In genomic region chr9:128096614-128097013, GRCh38 we compare ENCODE assay signal across 14 cellular contexts. TPM values are rescaled to one million over a fixed set of nuclear protein-coding genes. Genes with fewer than 3 reads are reported as not detected.
DNase-seq lines count a peak whose midpoint lies in the region; ATAC-seq, FAIRE-seq and TF ChIP-seq lines count a peak whose summit lies in the region.
"Had no signal": no experiment of that assay in that cellular context is flagged by ENCODE, and none has a peak within 500 bp of the region (broad histone marks: within the 10 kb centered on the region; RNA-seq: fewer than 3 reads in every experiment).

No MANE protein-coding gene starts in this region.

- POLR2A ChIA-PET in HepG2 (lab: Yijun Ruan, JAX), result interaction anchor here (3.3 kb wide), 1 partner anchor 29 kb away, joined by 22 read pairs; the partner anchor contains the start of genes NAIF1 and SLC25A25

- H4K20me1 ChIP-seq in HepG2 (ENCODE audit: insufficient read depth, low read length) (peaks cover 17% of the 10 kb centered on the region; the same call in 1 of the 2 replicates), osteoblast (ENCODE audit: insufficient read depth, low read length) (peaks cover 5% of the 10 kb centered on the region)

- peak overlapping the region; percentile 37 to 99 (median 98) for H3K27ac Mint-ChIP-seq in brain
- no peak overlapping the region for H3K27ac Mint-ChIP-seq in nephron progenitor cell

- TF ChIP-seq POLR2A in right lobe of liver (IDR thresholded peaks at IDR 0.05), result no peak
- no peak for TF ChIP-seq POLR2A in HepG2 (IDR thresholded peaks at IDR 0.05; ENCODE audit: insufficient read depth in 1 of 2, low read depth in 2 of 2, low read length in 2 of 2)

- in situ Hi-C loops in HepG2 (cut with HindIII; ENCODE audit: extremely low pct_ligation_motif_present, low pct_unique_long_range_greater_than_20kb), result no loop called here

- peaks cover 0 to 7% (median under 1%) of the 10 kb centered on the region in 4 donors for H3K36me3 ChIP-seq in right lobe of liver
- peaks cover 0 to 11% of the 10 kb centered on the region in 2 experiments; a peak in 4 of 5 replicates for H3K36me3 ChIP-seq in HepG2 (replicated peaks in 1 of 2; ENCODE audit: control insufficient read depth in 1 of 2, insufficient read depth in 2 of 2, low read length in 2 of 2)
- peaks cover 10% of the 10 kb centered on the region for H3K36me3 ChIP-seq in osteoblast (ENCODE audit: insufficient read depth, low read length)

- H3K27me3 Mint-ChIP-seq in brain (no peaks in the 10 kb centered on the region), nephron progenitor cell (ENCODE audit: low read depth, poor library complexity) (peaks cover 4% of the 10 kb centered on the region)

- H3K4me3 Mint-ChIP-seq in brain (peak overlapping the region in 3 of 5 experiments; percentile 25 to 51 (median 33)), nephron progenitor cell (no peak overlapping the region)

- H3K36me3 Mint-ChIP-seq in brain (peaks cover 8% of the 10 kb centered on the region), nephron progenitor cell (ENCODE audit: low read depth) (no peaks in the 10 kb centered on the region)

- TF ChIP-seq EP300 in HepG2 (IDR thresholded peaks at IDR 0.05; ENCODE audit: low read depth in 2 of 2, low read length in 2 of 2), result no peak
- TF ChIP-seq EP300 in HepG2 (CRISPR knock-in tag; IDR thresholded peaks at IDR 0.05; ENCODE audit: borderline replicate concordance), result no peak

- BruUV-seq in HepG2 (replicated peaks; lab: Mats Ljungman, UMichigan), result no TSS peak

- TF ChIP-seq CTCF in right lobe of liver (IDR thresholded peaks at IDR 0.05) (no peak), HepG2 (CRISPR knock-in tag; IDR thresholded peaks at IDR 0.05) (no peak), brain (conservative IDR thresholded peaks at IDR 0.05) (no peak), osteoblast (IDR thresholded peaks at IDR 0.05; ENCODE audit: extremely low read depth, low read depth, low read length) (no peak), nephron progenitor cell (IDR thresholded peaks at IDR 0.05) (no peak)

- no peak for FAIRE-seq in HepG2 (lab: Jason Lieb, UNC)

- H3K9me3 ChIP-seq in right lobe of liver (no peaks in the 10 kb centered on the region), HepG2 (ENCODE audit: low read length) (no peaks in the 10 kb centered on the region), osteoblast (ENCODE audit: low read depth, low read length) (no peaks in the 10 kb centered on the region)

- CTCF ChIA-PET in HepG2 (lab: Yijun Ruan, JAX; ENCODE audit: low intra/inter-chr PET ratio, low total read pairs), result no interaction called here

- 71% methylated on average over 4 of the region's 5 CpGs for WGBS in right lobe of liver (ENCODE audit: insufficient coverage, low coverage, low lambda C conversion rate, missing lambda C conversion rate)
- 96% methylated on average over 4 of the region's 5 CpGs for WGBS in HepG2 (ENCODE audit: low lambda C conversion rate)

- intact Hi-C loops in right lobe of liver (cut with DNase I) (no loop called here), HepG2 (cut with micrococcal nuclease; ENCODE audit: unreplicated experiment) (no loop called here)

- H3K27me3 ChIP-seq in right lobe of liver (no peaks in the 10 kb centered on the region), HepG2 (ENCODE audit: control insufficient read depth in 1 of 2, insufficient read depth in 2 of 2, low read length in 2 of 2) (no peaks in the 10 kb centered on the region; a peak in 1 of 5 replicates), osteoblast (ENCODE audit: insufficient read depth, low read length) (no peaks in the 10 kb centered on the region)

- H3K9ac ChIP-seq in HepG2 (ENCODE audit: insufficient read depth, low read depth, low read length), result no peak overlapping the region

- H3K4me2 ChIP-seq in HepG2 (ENCODE audit: low read depth, low read length) (no peak overlapping the region), osteoblast (ENCODE audit: insufficient read depth, low read length) (no peak overlapping the region)

- H3K9me3 Mint-ChIP-seq in brain (no peaks in the 10 kb centered on the region), nephron progenitor cell (no peaks in the 10 kb centered on the region)

- H3K4me1 ChIP-seq in right lobe of liver, result peaks cover 0 to 55% (median 17%) of the 10 kb centered on the region in 4 donors
- peaks cover 69% of the 10 kb centered on the region for H3K4me1 ChIP-seq in HepG2 (ENCODE audit: insufficient read depth, low read length)
- peaks cover 60% of the 10 kb centered on the region for H3K4me1 ChIP-seq in osteoblast (ENCODE audit: insufficient read depth, low read length)

- H3K4me3 ChIP-seq in right lobe of liver, result no peak overlapping the region
- H3K4me3 ChIP-seq in HepG2 (replicated peaks in 1 of 3; ENCODE audit: insufficient read depth in 1 of 3, low read depth in 2 of 3, low read length in 3 of 3), result no peak overlapping the region
- H3K4me3 ChIP-seq in osteoblast (ENCODE audit: insufficient read depth, low read length), result no peak overlapping the region

- no peak for DNase-seq in right lobe of liver
- no peak for DNase-seq in HepG2 (ENCODE audit: low spot score)
- peak; percentile 38 for DNase-seq in osteoblast (ENCODE audit: insufficient read length, low spot score, missing footprints)
- DNase-seq in nephron progenitor cell, result no peak
- DNase-seq in GM03348 (ENCODE audit: low spot score), result no peak
- no peak for DNase-seq in iPS-NIHi11 (ENCODE audit: low spot score)
- DNase-seq: activated naive CD4-positive, alpha-beta T cell treated with Interleukin-2 at 50 U/mL for 16 hours; glutamatergic neuron; NCI-H446 treated with DMSO at 0.1 percent for 48 hours; occipital lobe; stimulated activated CD4-positive, alpha-beta T cell treated with anti-CD3 and anti-CD28 coated beads, Interleukin-4, amount 100 ng/mL, for 4 hours had no signal

- H2AFZ ChIP-seq in HepG2 (ENCODE audit: low read length) (no peak overlapping the region), osteoblast (ENCODE audit: low read length) (no peak overlapping the region)

- no peak for TF ChIP-seq RAD21 in HepG2 (CRISPR knock-in tag; IDR thresholded peaks at IDR 0.05)

- peaks cover 92% of the 10 kb centered on the region for H3K4me1 Mint-ChIP-seq in brain
- peaks cover 90% of the 10 kb centered on the region for H3K4me1 Mint-ChIP-seq in nephron progenitor cell

- H3K79me2 ChIP-seq in HepG2 (ENCODE audit: insufficient read depth, low read length), result peaks cover 35% of the 10 kb centered on the region
- H3K79me2 ChIP-seq in osteoblast (ENCODE audit: insufficient read depth, low read length), result peaks cover 81% of the 10 kb centered on the region

- no peak for ATAC-seq in right lobe of liver
- no peak for ATAC-seq in HepG2
- ATAC-seq in HG02642 (IDR thresholded peaks at IDR 0.05; ENCODE audit: poor library complexity, unreplicated experiment), result no peak
- ATAC-seq: left lobe of liver had no signal

- H3K27ac ChIP-seq in right lobe of liver, result peak overlapping the region in 2 of 3 donors; percentile 34 to 94
- no peak overlapping the region for H3K27ac ChIP-seq in HepG2 (ENCODE audit: extremely low read length, insufficient read depth, low read length)
- peak overlapping the region; percentile 99 for H3K27ac ChIP-seq in osteoblast (ENCODE audit: low read depth, low read length)

RNA-seq across cellular contexts. Expression of gene SLC25A25, which starts 28.6 kb away (rescaled TPM):
- 10 to 100 TPM; 21.2 to 81.5 (median 53.3) TPM for total RNA-seq in right lobe of liver
- 18.5 and 24.8 TPM in 2 replicates for total RNA-seq in HepG2 (2016; rRNA removed; fragmentation: Illumina TruSeq; extraction: Trizol)
- total RNA-seq in HepG2 (2016; cell fraction: cytosol; rRNA removed; fragmentation: Illumina TruSeq; extraction: Trizol; ENCODE audit: low read depth), result 4.5 and 5.1 TPM in 2 replicates
- total RNA-seq in HepG2 (2016; cell fraction: insoluble cytoplasmic fraction; rRNA removed; fragmentation: Illumina TruSeq; extraction: Trizol), result 16.4 and 24.3 TPM in 2 replicates
- 10.5 and 11.1 TPM in 2 replicates for total RNA-seq in HepG2 (2016; cell fraction: membrane; rRNA removed; fragmentation: Illumina TruSeq; extraction: Trizol)
- 21.4 and 25.1 TPM in 2 replicates for total RNA-seq in HepG2 (2016; cell fraction: nucleus; rRNA removed; fragmentation: Illumina TruSeq; extraction: Trizol)
- 10.5 and 16.7 TPM in 2 replicates for polyA plus RNA-seq in HepG2 (2011; rRNA removed)
- polyA plus RNA-seq in HepG2 (2011; cell fraction: cytosol; rRNA removed), result 10.7 and 11.2 TPM in 2 replicates
- polyA plus RNA-seq in HepG2 (2011; cell fraction: nucleus; rRNA removed), result 26.1 and 29.6 TPM in 2 replicates
- polyA plus RNA-seq in HepG2 (2012), result 12.9 and 15.5 TPM in 2 replicates
- polyA plus RNA-seq in HepG2 (2016; cell fraction: cytosol; fragmentation: Illumina TruSeq; extraction: Trizol; ENCODE audit: low read depth), result 1.1 and 1.3 TPM in 2 replicates
- 11.6 and 13.1 TPM in 2 replicates for polyA plus RNA-seq in HepG2 (2016; cell fraction: insoluble cytoplasmic fraction; fragmentation: Illumina TruSeq; extraction: Trizol; ENCODE audit: low read depth)
- 2.6 and 2.7 TPM in 2 replicates for polyA plus RNA-seq in HepG2 (2016; cell fraction: membrane; fragmentation: Illumina TruSeq; extraction: Trizol; ENCODE audit: low read depth)
- 31.1 and 36.4 TPM in 2 replicates for polyA plus RNA-seq in HepG2 (2016; cell fraction: nucleus; fragmentation: Illumina TruSeq; extraction: Trizol; ENCODE audit: insufficient read depth, low read depth)
- polyA minus RNA-seq in HepG2 (2011; rRNA and poly(A)+ RNA removed; ENCODE audit: low replicate concordance), result 20.5 and 28.1 TPM in 2 replicates
- polyA minus RNA-seq in HepG2 (2011; cell fraction: cytosol; rRNA and poly(A)+ RNA removed), result 10.0 and 10.2 TPM in 2 replicates
- 14.4 and 26.1 TPM in 2 replicates for polyA minus RNA-seq in HepG2 (2011; cell fraction: nucleus; rRNA and poly(A)+ RNA removed)
- 64.7 TPM for polyA plus RNA-seq in brain (ENCODE audit: insufficient read depth, low read depth, low replicate concordance)
- 9.7 and 13.4 TPM in 2 replicates for total RNA-seq in osteoblast

RNA-seq across cellular contexts. Expression of gene NAIF1, which starts 29.5 kb away (rescaled TPM):
- 1 to 10 TPM; 3.9 to 6.8 (median 5.7) TPM for total RNA-seq in right lobe of liver
- 6.0 and 6.6 TPM in 2 replicates for total RNA-seq in HepG2 (2016; rRNA removed; fragmentation: Illumina TruSeq; extraction: Trizol)
- 3.1 and 4.1 TPM in 2 replicates for total RNA-seq in HepG2 (2016; cell fraction: cytosol; rRNA removed; fragmentation: Illumina TruSeq; extraction: Trizol; ENCODE audit: low read depth)
- total RNA-seq in HepG2 (2016; cell fraction: insoluble cytoplasmic fraction; rRNA removed; fragmentation: Illumina TruSeq; extraction: Trizol), result 6.0 and 6.4 TPM in 2 replicates
- 5.7 and 6.1 TPM in 2 replicates for total RNA-seq in HepG2 (2016; cell fraction: membrane; rRNA removed; fragmentation: Illumina TruSeq; extraction: Trizol)
- total RNA-seq in HepG2 (2016; cell fraction: nucleus; rRNA removed; fragmentation: Illumina TruSeq; extraction: Trizol), result 2.9 and 4.1 TPM in 2 replicates
- 6.9 TPM in 2 replicates for polyA plus RNA-seq in HepG2 (2011; rRNA removed)
- polyA plus RNA-seq in HepG2 (2011; cell fraction: cytosol; rRNA removed), result 4.9 and 6.4 TPM in 2 replicates
- 3.8 and 4.0 TPM in 2 replicates for polyA plus RNA-seq in HepG2 (2011; cell fraction: nucleus; rRNA removed)
- polyA plus RNA-seq in HepG2 (2012), result 3.0 and 3.8 TPM in 2 replicates
- polyA plus RNA-seq in HepG2 (2016; cell fraction: cytosol; fragmentation: Illumina TruSeq; extraction: Trizol; ENCODE audit: low read depth), result 2.4 and 2.6 TPM in 2 replicates
- polyA plus RNA-seq in HepG2 (2016; cell fraction: insoluble cytoplasmic fraction; fragmentation: Illumina TruSeq; extraction: Trizol; ENCODE audit: low read depth), result 5.2 and 5.7 TPM in 2 replicates
- 3.5 and 3.9 TPM in 2 replicates for polyA plus RNA-seq in HepG2 (2016; cell fraction: membrane; fragmentation: Illumina TruSeq; extraction: Trizol; ENCODE audit: low read depth)
- 4.9 and 5.1 TPM in 2 replicates for polyA plus RNA-seq in HepG2 (2016; cell fraction: nucleus; fragmentation: Illumina TruSeq; extraction: Trizol; ENCODE audit: insufficient read depth, low read depth)
- 8.2 and 13.2 TPM in 2 replicates for polyA minus RNA-seq in HepG2 (2011; rRNA and poly(A)+ RNA removed; ENCODE audit: low replicate concordance)
- 3.2 and 6.0 TPM in 2 replicates for polyA minus RNA-seq in HepG2 (2011; cell fraction: cytosol; rRNA and poly(A)+ RNA removed)
- 1.5 and 2.1 TPM in 2 replicates for polyA minus RNA-seq in HepG2 (2011; cell fraction: nucleus; rRNA and poly(A)+ RNA removed)
- polyA plus RNA-seq in brain (ENCODE audit: insufficient read depth, low read depth, low replicate concordance), result 12.2 TPM
- total RNA-seq in osteoblast, result 10.1 and 10.6 TPM in 2 replicates

RNA-seq across cellular contexts. Expression of gene PTGES2, which starts 30.9 kb away (rescaled TPM):
- 10 to 100 TPM; 27.2 to 67.2 (median 30.5) TPM for total RNA-seq in right lobe of liver
- 68.5 and 79.8 TPM in 2 replicates for total RNA-seq in HepG2 (2016; rRNA removed; fragmentation: Illumina TruSeq; extraction: Trizol)
- 176 and 179 TPM in 2 replicates for total RNA-seq in HepG2 (2016; cell fraction: cytosol; rRNA removed; fragmentation: Illumina TruSeq; extraction: Trizol; ENCODE audit: low read depth)
- total RNA-seq in HepG2 (2016; cell fraction: insoluble cytoplasmic fraction; rRNA removed; fragmentation: Illumina TruSeq; extraction: Trizol), result 65.6 and 85.2 TPM in 2 replicates
- total RNA-seq in HepG2 (2016; cell fraction: membrane; rRNA removed; fragmentation: Illumina TruSeq; extraction: Trizol), result 80.3 and 84.6 TPM in 2 replicates
- 40.6 and 44.2 TPM in 2 replicates for total RNA-seq in HepG2 (2016; cell fraction: nucleus; rRNA removed; fragmentation: Illumina TruSeq; extraction: Trizol)
- 63.7 and 67.2 TPM in 2 replicates for polyA plus RNA-seq in HepG2 (2011; rRNA removed)
- polyA plus RNA-seq in HepG2 (2011; cell fraction: cytosol; rRNA removed), result 53.6 and 85.6 TPM in 2 replicates
- 128 and 148 TPM in 2 replicates for polyA plus RNA-seq in HepG2 (2011; cell fraction: nucleus; rRNA removed)
- polyA plus RNA-seq in HepG2 (2012), result 39.6 and 40.6 TPM in 2 replicates
- polyA plus RNA-seq in HepG2 (2016; cell fraction: cytosol; fragmentation: Illumina TruSeq; extraction: Trizol; ENCODE audit: low read depth), result 61.1 and 71.8 TPM in 2 replicates
- 67.8 and 88.5 TPM in 2 replicates for polyA plus RNA-seq in HepG2 (2016; cell fraction: insoluble cytoplasmic fraction; fragmentation: Illumina TruSeq; extraction: Trizol; ENCODE audit: low read depth)
- polyA plus RNA-seq in HepG2 (2016; cell fraction: membrane; fragmentation: Illumina TruSeq; extraction: Trizol; ENCODE audit: low read depth), result 68.9 and 78.2 TPM in 2 replicates
- polyA plus RNA-seq in HepG2 (2016; cell fraction: nucleus; fragmentation: Illumina TruSeq; extraction: Trizol; ENCODE audit: insufficient read depth, low read depth), result 101 and 105 TPM in 2 replicates
- 109 and 143 TPM in 2 replicates for polyA minus RNA-seq in HepG2 (2011; rRNA and poly(A)+ RNA removed; ENCODE audit: low replicate concordance)
- polyA minus RNA-seq in HepG2 (2011; cell fraction: cytosol; rRNA and poly(A)+ RNA removed), result 29.5 and 39.2 TPM in 2 replicates
- 39.4 and 44.6 TPM in 2 replicates for polyA minus RNA-seq in HepG2 (2011; cell fraction: nucleus; rRNA and poly(A)+ RNA removed)
- polyA plus RNA-seq in brain (ENCODE audit: insufficient read depth, low read depth, low replicate concordance), result 115 TPM
- 42.7 and 50.3 TPM in 2 replicates for total RNA-seq in osteoblast

RNA-seq across cellular contexts. Expression of gene LCN2, which starts 52.6 kb away (rescaled TPM):
- 10 to 100 TPM in 4 of 6 experiments, 1 to 10 TPM in 2; 2.7 to 81.8 (median 18.1) TPM for total RNA-seq in right lobe of liver
- 0.34 and 0.38 TPM in 2 replicates for total RNA-seq in HepG2 (2016; rRNA removed; fragmentation: Illumina TruSeq; extraction: Trizol)
- 0.40 TPM in 1 of 2 replicates, not detected in the other for total RNA-seq in HepG2 (2016; cell fraction: cytosol; rRNA removed; fragmentation: Illumina TruSeq; extraction: Trizol; ENCODE audit: low read depth)
- 0.24 TPM in 1 of 2 replicates, not detected in the other for total RNA-seq in HepG2 (2016; cell fraction: insoluble cytoplasmic fraction; rRNA removed; fragmentation: Illumina TruSeq; extraction: Trizol)
- total RNA-seq in HepG2 (2016; cell fraction: membrane; rRNA removed; fragmentation: Illumina TruSeq; extraction: Trizol), result 0.34 and 0.38 TPM in 2 replicates
- total RNA-seq in HepG2 (2016; cell fraction: nucleus; rRNA removed; fragmentation: Illumina TruSeq; extraction: Trizol), result not detected in 2 replicates
- polyA plus RNA-seq in HepG2 (2011; rRNA removed), result 1.4 and 2.3 TPM in 2 replicates
- polyA plus RNA-seq in HepG2 (2011; cell fraction: cytosol; rRNA removed), result 0.93 and 2.4 TPM in 2 replicates
- polyA plus RNA-seq in HepG2 (2011; cell fraction: nucleus; rRNA removed), result 4.4 and 6.2 TPM in 2 replicates
- 1.5 and 1.7 TPM in 2 replicates for polyA plus RNA-seq in HepG2 (2012)
- 0.69 and 0.92 TPM in 2 replicates for polyA plus RNA-seq in HepG2 (2016; cell fraction: cytosol; fragmentation: Illumina TruSeq; extraction: Trizol; ENCODE audit: low read depth)
- polyA plus RNA-seq in HepG2 (2016; cell fraction: insoluble cytoplasmic fraction; fragmentation: Illumina TruSeq; extraction: Trizol; ENCODE audit: low read depth), result 0.71 and 0.76 TPM in 2 replicates
- 0.49 and 0.63 TPM in 2 replicates for polyA plus RNA-seq in HepG2 (2016; cell fraction: membrane; fragmentation: Illumina TruSeq; extraction: Trizol; ENCODE audit: low read depth)
- 1.7 and 3.0 TPM in 2 replicates for polyA plus RNA-seq in HepG2 (2016; cell fraction: nucleus; fragmentation: Illumina TruSeq; extraction: Trizol; ENCODE audit: insufficient read depth, low read depth)
- 0.44 and 0.52 TPM in 2 replicates for polyA minus RNA-seq in HepG2 (2011; rRNA and poly(A)+ RNA removed; ENCODE audit: low replicate concordance)
- 0.99 TPM in 1 of 2 replicates, not detected in the other for polyA minus RNA-seq in HepG2 (2011; cell fraction: cytosol; rRNA and poly(A)+ RNA removed)
- polyA minus RNA-seq in HepG2 (2011; cell fraction: nucleus; rRNA and poly(A)+ RNA removed), result not detected in 2 replicates
- polyA plus RNA-seq in brain (ENCODE audit: insufficient read depth, low read depth, low replicate concordance), result not detected
- not detected in 2 replicates for total RNA-seq in osteoblast
- total RNA-seq: occipital lobe had no signal
